1 cellular context compared by ENCODE assay signal in genomic region chr5:147287181-147287580, GRCh38.
TF ChIP-seq lines count a peak whose summit lies in the region.

No MANE protein-coding gene starts in this region.

TF ChIP-seq in GM23338, 12 proteins besides CTCF, POLR2A, EP300 and RAD21 (continued from another document):
- TF ChIP-seq, protein P1, sequence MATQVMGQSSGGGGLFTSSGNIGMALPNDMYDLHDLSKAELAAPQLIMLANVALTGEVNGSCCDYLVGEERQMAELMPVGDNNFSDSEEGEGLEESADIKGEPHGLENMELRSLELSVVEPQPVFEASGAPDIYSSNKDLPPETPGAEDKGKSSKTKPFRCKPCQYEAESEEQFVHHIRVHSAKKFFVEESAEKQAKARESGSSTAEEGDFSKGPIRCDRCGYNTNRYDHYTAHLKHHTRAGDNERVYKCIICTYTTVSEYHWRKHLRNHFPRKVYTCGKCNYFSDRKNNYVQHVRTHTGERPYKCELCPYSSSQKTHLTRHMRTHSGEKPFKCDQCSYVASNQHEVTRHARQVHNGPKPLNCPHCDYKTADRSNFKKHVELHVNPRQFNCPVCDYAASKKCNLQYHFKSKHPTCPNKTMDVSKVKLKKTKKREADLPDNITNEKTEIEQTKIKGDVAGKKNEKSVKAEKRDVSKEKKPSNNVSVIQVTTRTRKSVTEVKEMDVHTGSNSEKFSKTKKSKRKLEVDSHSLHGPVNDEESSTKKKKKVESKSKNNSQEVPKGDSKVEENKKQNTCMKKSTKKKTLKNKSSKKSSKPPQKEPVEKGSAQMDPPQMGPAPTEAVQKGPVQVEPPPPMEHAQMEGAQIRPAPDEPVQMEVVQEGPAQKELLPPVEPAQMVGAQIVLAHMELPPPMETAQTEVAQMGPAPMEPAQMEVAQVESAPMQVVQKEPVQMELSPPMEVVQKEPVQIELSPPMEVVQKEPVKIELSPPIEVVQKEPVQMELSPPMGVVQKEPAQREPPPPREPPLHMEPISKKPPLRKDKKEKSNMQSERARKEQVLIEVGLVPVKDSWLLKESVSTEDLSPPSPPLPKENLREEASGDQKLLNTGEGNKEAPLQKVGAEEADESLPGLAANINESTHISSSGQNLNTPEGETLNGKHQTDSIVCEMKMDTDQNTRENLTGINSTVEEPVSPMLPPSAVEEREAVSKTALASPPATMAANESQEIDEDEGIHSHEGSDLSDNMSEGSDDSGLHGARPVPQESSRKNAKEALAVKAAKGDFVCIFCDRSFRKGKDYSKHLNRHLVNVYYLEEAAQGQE (IDR thresholded peaks at IDR 0.05; ENCODE audit: unreplicated experiment) = no peak
- no peak for TF ChIP-seq ZNF114 (CRISPR knock-in tag; IDR thresholded peaks at IDR 0.05)
- no peak for TF ChIP-seq ETS1 (IDR thresholded peaks at IDR 0.05)
- TF ChIP-seq, protein P2, sequence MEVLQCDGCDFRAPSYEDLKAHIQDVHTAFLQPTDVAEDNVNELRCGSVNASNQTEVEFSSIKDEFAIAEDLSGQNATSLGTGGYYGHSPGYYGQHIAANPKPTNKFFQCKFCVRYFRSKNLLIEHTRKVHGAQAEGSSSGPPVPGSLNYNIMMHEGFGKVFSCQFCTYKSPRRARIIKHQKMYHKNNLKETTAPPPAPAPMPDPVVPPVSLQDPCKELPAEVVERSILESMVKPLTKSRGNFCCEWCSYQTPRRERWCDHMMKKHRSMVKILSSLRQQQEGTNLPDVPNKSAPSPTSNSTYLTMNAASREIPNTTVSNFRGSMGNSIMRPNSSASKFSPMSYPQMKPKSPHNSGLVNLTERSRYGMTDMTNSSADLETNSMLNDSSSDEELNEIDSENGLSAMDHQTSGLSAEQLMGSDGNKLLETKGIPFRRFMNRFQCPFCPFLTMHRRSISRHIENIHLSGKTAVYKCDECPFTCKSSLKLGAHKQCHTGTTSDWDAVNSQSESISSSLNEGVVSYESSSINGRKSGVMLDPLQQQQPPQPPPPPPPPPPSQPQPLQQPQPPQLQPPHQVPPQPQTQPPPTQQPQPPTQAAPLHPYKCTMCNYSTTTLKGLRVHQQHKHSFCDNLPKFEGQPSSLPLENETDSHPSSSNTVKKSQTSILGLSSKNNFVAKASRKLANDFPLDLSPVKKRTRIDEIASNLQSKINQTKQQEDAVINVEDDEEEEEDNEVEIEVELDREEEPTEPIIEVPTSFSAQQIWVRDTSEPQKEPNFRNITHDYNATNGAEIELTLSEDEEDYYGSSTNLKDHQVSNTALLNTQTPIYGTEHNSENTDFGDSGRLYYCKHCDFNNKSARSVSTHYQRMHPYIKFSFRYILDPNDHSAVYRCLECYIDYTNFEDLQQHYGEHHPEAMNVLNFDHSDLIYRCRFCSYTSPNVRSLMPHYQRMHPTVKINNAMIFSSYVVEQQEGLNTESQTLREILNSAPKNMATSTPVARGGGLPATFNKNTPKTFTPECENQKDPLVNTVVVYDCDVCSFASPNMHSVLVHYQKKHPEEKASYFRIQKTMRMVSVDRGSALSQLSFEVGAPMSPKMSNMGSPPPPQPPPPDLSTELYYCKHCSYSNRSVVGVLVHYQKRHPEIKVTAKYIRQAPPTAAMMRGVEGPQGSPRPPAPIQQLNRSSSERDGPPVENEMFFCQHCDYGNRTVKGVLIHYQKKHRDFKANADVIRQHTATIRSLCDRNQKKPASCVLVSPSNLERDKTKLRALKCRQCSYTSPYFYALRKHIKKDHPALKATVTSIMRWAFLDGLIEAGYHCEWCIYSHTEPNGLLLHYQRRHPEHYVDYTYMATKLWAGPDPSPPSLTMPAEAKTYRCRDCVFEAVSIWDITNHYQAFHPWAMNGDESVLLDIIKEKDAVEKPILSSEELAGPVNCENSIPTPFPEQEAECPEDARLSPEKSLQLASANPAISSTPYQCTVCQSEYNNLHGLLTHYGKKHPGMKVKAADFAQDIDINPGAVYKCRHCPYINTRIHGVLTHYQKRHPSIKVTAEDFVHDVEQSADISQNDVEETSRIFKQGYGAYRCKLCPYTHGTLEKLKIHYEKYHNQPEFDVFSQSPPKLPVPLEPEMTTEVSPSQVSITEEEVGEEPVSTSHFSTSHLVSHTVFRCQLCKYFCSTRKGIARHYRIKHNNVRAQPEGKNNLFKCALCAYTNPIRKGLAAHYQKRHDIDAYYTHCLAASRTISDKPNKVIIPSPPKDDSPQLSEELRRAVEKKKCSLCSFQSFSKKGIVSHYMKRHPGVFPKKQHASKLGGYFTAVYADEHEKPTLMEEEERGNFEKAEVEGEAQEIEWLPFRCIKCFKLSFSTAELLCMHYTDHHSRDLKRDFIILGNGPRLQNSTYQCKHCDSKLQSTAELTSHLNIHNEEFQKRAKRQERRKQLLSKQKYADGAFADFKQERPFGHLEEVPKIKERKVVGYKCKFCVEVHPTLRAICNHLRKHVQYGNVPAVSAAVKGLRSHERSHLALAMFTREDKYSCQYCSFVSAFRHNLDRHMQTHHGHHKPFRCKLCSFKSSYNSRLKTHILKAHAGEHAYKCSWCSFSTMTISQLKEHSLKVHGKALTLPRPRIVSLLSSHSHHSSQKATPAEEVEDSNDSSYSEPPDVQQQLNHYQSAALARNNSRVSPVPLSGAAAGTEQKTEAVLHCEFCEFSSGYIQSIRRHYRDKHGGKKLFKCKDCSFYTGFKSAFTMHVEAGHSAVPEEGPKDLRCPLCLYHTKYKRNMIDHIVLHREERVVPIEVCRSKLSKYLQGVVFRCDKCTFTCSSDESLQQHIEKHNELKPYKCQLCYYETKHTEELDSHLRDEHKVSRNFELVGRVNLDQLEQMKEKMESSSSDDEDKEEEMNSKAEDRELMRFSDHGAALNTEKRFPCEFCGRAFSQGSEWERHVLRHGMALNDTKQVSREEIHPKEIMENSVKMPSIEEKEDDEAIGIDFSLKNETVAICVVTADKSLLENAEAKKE (CRISPR knock-in tag; IDR thresholded peaks at IDR 0.05) = no peak
- no peak for TF ChIP-seq POLR2AphosphoS5 (IDR thresholded peaks at IDR 0.05; ENCODE audit: low read depth)
- TF ChIP-seq CREB1 (CRISPR knock-in tag; IDR thresholded peaks at IDR 0.05; ENCODE audit: low read depth) = no peak
- no peak for TF ChIP-seq ZNF331 (CRISPR knock-in tag; IDR thresholded peaks at IDR 0.05; ENCODE audit: low read depth)
- TF ChIP-seq NANOG (IDR thresholded peaks at IDR 0.05; ENCODE audit: borderline replicate concordance) = no peak
- TF ChIP-seq STAT1 (IDR thresholded peaks at IDR 0.05; ENCODE audit: unreplicated experiment) = no peak
